2 cellular contexts compared by ENCODE assay signal in genomic region chr16:84686702-84687298, GRCh38.
TF ChIP-seq lines count a peak whose summit lies in the region.

No MANE protein-coding gene starts in this region.

TF ChIP-seq in Ishikawa, 13 proteins besides CTCF, POLR2A, EP300 and RAD21:
- TF ChIP-seq USF1 (IDR thresholded peaks at IDR 0.05) (0 out of 2 replicates have a peak, but pooled peaks have one; percentile 31), EGR1 (IDR thresholded peaks at IDR 0.05) (no peak), NFIC (IDR thresholded peaks at IDR 0.05) (no peak)

TF ChIP-seq in WTC11, 78 proteins besides CTCF, POLR2A, EP300 and RAD21:
- TF ChIP-seq NFYB (CRISPR knock-in tag; conservative IDR thresholded peaks at IDR 0.05; ENCODE audit: low read depth) (peak; percentile 54), ERG (CRISPR knock-in tag; IDR thresholded peaks at IDR 0.05) (no peak), PRDM15 (CRISPR knock-in tag; IDR thresholded peaks at IDR 0.05) (no peak), USF2 (CRISPR knock-in tag; IDR thresholded peaks at IDR 0.05) (0 out of 2 replicates have a peak, but pooled peaks have one; percentile 24)
